7 cellular contexts compared by ENCODE assay signal in genomic region chr1:66430815-66431214, GRCh38.
DNase-seq lines count a peak whose midpoint lies in the region; ATAC-seq, FAIRE-seq and TF ChIP-seq lines count a peak whose summit lies in the region.
"Not testable (repeated sequence)": the region's sequence is repeated elsewhere in the genome, so short reads cannot be mapped to it uniquely, and the experiment has no call there.

No MANE protein-coding gene starts in this region.

- H4K20me1 ChIP-seq in MM.1S (ENCODE audit: insufficient read depth, low read length); K562 (replicated peaks; ENCODE audit: control insufficient read depth, insufficient read depth, low read length); neural progenitor cell (ENCODE audit: low read depth): not testable (repeated sequence)

- not testable (repeated sequence) for H3K36me3 Mint-ChIP-seq in neural progenitor cell
- peaks cover 27% of the 10 kb centered on the region for H3K36me3 Mint-ChIP-seq in stimulated activated memory B cell treated with anti-CD40 and anti-IgM and Interleukin-4, amounts not matched to agents 10 μg/mL and 1 μg/mL and 100 μg/mL, for 72 hours

- not testable (repeated sequence) for H3K36me3 ChIP-seq in HEK293 (ENCODE audit: control insufficient read depth in 2 of 2, insufficient read depth in 1 of 2, low read length in 2 of 2); MM.1S (replicated peaks; ENCODE audit: insufficient read depth, low read length); K562 (ENCODE audit: control insufficient read depth, insufficient read depth, low read length); neural progenitor cell

- not testable (repeated sequence) for H3K27ac ChIP-seq in HEK293 (ENCODE audit: extremely low read depth, low read depth, low read length); K562 (ENCODE audit: extremely low read depth, low read depth, low read length); neural progenitor cell
- peak overlapping the region; percentile 88; the same call in 1 of the 2 replicates for H3K27ac ChIP-seq in MM.1S (ENCODE audit: low read length)

- H3K27me3 ChIP-seq in MM.1S (replicated peaks; ENCODE audit: insufficient read depth, low read length); K562 (ENCODE audit: control insufficient read depth in 2 of 2, insufficient read depth in 2 of 2, low read length in 2 of 2); neural progenitor cell: not testable (repeated sequence)

- TF ChIP-seq POLR2A in K562 (conservative IDR thresholded peaks at IDR 0.05): not testable (repeated sequence)

- not testable (repeated sequence) for H3K9me3 ChIP-seq in HEK293 (ENCODE audit: control insufficient read depth, insufficient read depth, low read depth, low read length); MM.1S (replicated peaks; ENCODE audit: insufficient read depth, low read length); K562 (replicated peaks; ENCODE audit: control insufficient read depth, insufficient read depth, low read depth, low read length); neural progenitor cell (ENCODE audit: low read depth)

- not testable (repeated sequence) for TF ChIP-seq CTCF in HEK293 (tag by site-specific recombination; IDR thresholded peaks at IDR 0.05); MM.1S (IDR thresholded peaks at IDR 0.05; ENCODE audit: low read length); K562 (IDR thresholded peaks at IDR 0.05 in 2 of 3, conservative IDR thresholded peaks at IDR 0.05 in 1 of 3; ENCODE audit: insufficient read depth in 2 of 3, low read depth in 1 of 3, low read length in 3 of 3); neural progenitor cell (IDR thresholded peaks at IDR 0.05)

- H3K4me3 Mint-ChIP-seq in neural progenitor cell; stimulated activated memory B cell treated with anti-CD40 and anti-IgM and Interleukin-4, amounts not matched to agents 10 μg/mL and 1 μg/mL and 100 μg/mL, for 72 hours: not testable (repeated sequence)

- peaks cover 19% of the 10 kb centered on the region for H3F3A ChIP-seq in MM.1S (ENCODE audit: insufficient read depth, low read length)
- not testable (repeated sequence) for H3F3A ChIP-seq in neural progenitor cell (ENCODE audit: low read depth)

- H3K4me1 Mint-ChIP-seq in neural progenitor cell: not testable (repeated sequence)
- peaks cover 10% of the 10 kb centered on the region for H3K4me1 Mint-ChIP-seq in stimulated activated memory B cell treated with anti-CD40 and anti-IgM and Interleukin-4, amounts not matched to agents 10 μg/mL and 1 μg/mL and 100 μg/mL, for 72 hours

- H3K4me3 ChIP-seq in HEK293 (ENCODE audit: low read depth, low read length); MM.1S (ENCODE audit: low read length); K562; neural progenitor cell: not testable (repeated sequence)

- POLR2A ChIA-PET in HEK293 (lab: Yijun Ruan, JAX); K562 (lab: Yijun Ruan, JAX): not testable (repeated sequence)

- not testable (repeated sequence) for H3K4me2 ChIP-seq in MM.1S (ENCODE audit: low read depth, low read length); K562 (ENCODE audit: insufficient read depth, low read length); neural progenitor cell

- not testable (repeated sequence) for DNase-seq in MM.1S; K562 (ENCODE audit: extremely low read depth in 1 of 4, low spot score in 3 of 4); frontal cortex (ENCODE audit: low spot score in 2 of 2); neural progenitor cell (ENCODE audit: low spot score)

- 0 out of 2 replicates have a peak overlapping the region, but pooled peaks have one; percentile 56 for H3K9ac ChIP-seq in MM.1S (ENCODE audit: low read length)
- not testable (repeated sequence) for H3K9ac ChIP-seq in K562 (ENCODE audit: insufficient read depth in 1 of 2, low read depth in 2 of 2, low read length in 2 of 2); neural progenitor cell

- H3K4me1 ChIP-seq in HEK293 (ENCODE audit: control insufficient read depth, insufficient read depth, low read length); K562 (replicated peaks in 1 of 2; ENCODE audit: control insufficient read depth in 2 of 2, insufficient read depth in 2 of 2, low read length in 2 of 2); neural progenitor cell: not testable (repeated sequence)
- H3K4me1 ChIP-seq in MM.1S (ENCODE audit: low read length): peaks cover 40% of the 10 kb centered on the region

- not testable (repeated sequence) for H3K79me2 ChIP-seq in MM.1S (ENCODE audit: low read length); K562 (ENCODE audit: control insufficient read depth, insufficient read depth, low read length); neural progenitor cell (ENCODE audit: low read depth)

- FAIRE-seq in A204.1 (lab: Jason Lieb, UNC) (peak; percentile 37), frontal cortex (lab: Jason Lieb, UNC) (peak; percentile 43)
- not testable (repeated sequence) for FAIRE-seq in K562 (lab: Jason Lieb, UNC)

- TF ChIP-seq RAD21 in K562 (CRISPR knock-in tag; conservative IDR thresholded peaks at IDR 0.05 in 1 of 2, IDR thresholded peaks at IDR 0.05 in 1 of 2): not testable (repeated sequence)

- intact Hi-C loops in K562 (cut with micrococcal nuclease): not testable (repeated sequence)

- in situ Hi-C loops in K562 (cut with MboI): not testable (repeated sequence)

- H2AFZ ChIP-seq in MM.1S (ENCODE audit: low read length); K562 (ENCODE audit: low read depth, low read length); neural progenitor cell (replicated peaks): not testable (repeated sequence)

- H3K27ac Mint-ChIP-seq in neural progenitor cell: peak overlapping the region; percentile 62
- H3K27ac Mint-ChIP-seq in stimulated activated memory B cell treated with anti-CD40 and anti-IgM and Interleukin-4, amounts not matched to agents 10 μg/mL and 1 μg/mL and 100 μg/mL, for 72 hours: peak overlapping the region; percentile 4

- H3K27me3 Mint-ChIP-seq in neural progenitor cell (ENCODE audit: insufficient read depth, low read depth); stimulated activated memory B cell treated with anti-CD40 and anti-IgM and Interleukin-4, amounts not matched to agents 10 μg/mL and 1 μg/mL and 100 μg/mL, for 72 hours: not testable (repeated sequence)

- CTCF ChIA-PET in HEK293 (lab: Yijun Ruan, JAX): interaction anchor here (0.8 to 2.7 kb wide), 2 partner anchors 15 to 36 kb away, joined by 3 to 11 read pairs; no protein-coding TSS in a partner anchor
- CTCF ChIA-PET in K562 (lab: Yijun Ruan, JAX; ENCODE audit: low intra/inter-chr PET ratio): not testable (repeated sequence)

- H3K9me3 Mint-ChIP-seq in neural progenitor cell: peaks cover 46% of the 10 kb centered on the region
- H3K9me3 Mint-ChIP-seq in stimulated activated memory B cell treated with anti-CD40 and anti-IgM and Interleukin-4, amounts not matched to agents 10 μg/mL and 1 μg/mL and 100 μg/mL, for 72 hours: peaks cover 24% of the 10 kb centered on the region

- H3K9me1 ChIP-seq in K562 (ENCODE audit: control insufficient read depth, insufficient read depth, low read length): not testable (repeated sequence)

- not testable (repeated sequence) for TF ChIP-seq EP300 in K562 (IDR thresholded peaks at IDR 0.05; ENCODE audit: low read length)

- not testable (repeated sequence) for H3K9me2 ChIP-seq in MM.1S (replicated peaks; ENCODE audit: insufficient read depth, low read length)

- BruUV-seq in K562 (replicated peaks; lab: Mats Ljungman, UMichigan): not testable (repeated sequence)

- not testable (repeated sequence) for ATAC-seq in K562; stimulated activated memory B cell treated with anti-CD40 and anti-IgM and Interleukin-4, amounts not matched to agents 10 μg/mL and 1 μg/mL and 100 μg/mL, for 72 hours

TF ChIP-seq in HEK293, 187 proteins besides CTCF, POLR2A, EP300 and RAD21:
- peak; percentile 65 for TF ChIP-seq SETDB1 (IDR thresholded peaks at IDR 0.05; ENCODE audit: insufficient read length, low read length)

TF ChIP-seq in K562, 482 proteins besides CTCF, POLR2A, EP300 and RAD21:
- TF ChIP-seq TRIM28 (IDR thresholded peaks at IDR 0.05): peak; percentile 62; the same call in 1 of the 2 replicates
TF ChIP-seq in K562: peak in this region for 1; not testable (repeated sequence) for 481.
